Comparison of ENCODE assay signal across 8 cellular contexts in genomic region chr9:136244116-136244775, GRCh38. TPM values are rescaled to one million over a fixed set of nuclear protein-coding genes. Genes with fewer than 3 reads are reported as not detected.
DNase-seq lines count a peak whose midpoint lies in the region; ATAC-seq and TF ChIP-seq lines count a peak whose summit lies in the region.

No MANE protein-coding gene starts in this region.

- WGBS in psoas muscle, 3 donors, result 42 to 53% (median 48%) methylated on average over 9 of the region's 9 CpGs

- H3K36me3 Mint-ChIP-seq in T-cell, result no peaks in the 10 kb centered on the region

- H3K27me3 ChIP-seq in cardiac muscle cell, result no peaks in the 10 kb centered on the region
- no peaks in the 10 kb centered on the region for H3K27me3 ChIP-seq in psoas muscle (ENCODE audit: insufficient read depth in 3 of 3, low read length in 2 of 3)

- H3K4me1 ChIP-seq in cardiac muscle cell (ENCODE audit: low read depth) (peaks cover 15% of the 10 kb centered on the region), psoas muscle (peaks cover 23% of the 10 kb centered on the region)

- TF ChIP-seq CTCF in cardiac muscle cell (IDR thresholded peaks at IDR 0.05; ENCODE audit: low read depth, low read length) (no peak), choroid plexus epithelial cell (conservative IDR thresholded peaks at IDR 0.05; ENCODE audit: low read depth, low read length) (no peak), psoas muscle (IDR thresholded peaks at IDR 0.05) (no peak)

- H3K4me3 Mint-ChIP-seq in T-cell, result peak overlapping the region; percentile 91 to 98 (median 92)

- CTCF ChIA-PET in T-cell (lab: Charles Lee), result no interaction called here

- no peaks in the 10 kb centered on the region for H3K27me3 Mint-ChIP-seq in T-cell

- ATAC-seq in Right ventricle myocardium superior (ENCODE audit: poor library complexity) (no peak), T-cell (replicated peaks in 1 of 4) (peak in 2 of 4 experiments; percentile 25 to 44), psoas muscle (no peak), HG03565 (IDR thresholded peaks at IDR 0.05; ENCODE audit: unreplicated experiment) (no peak)

- no peaks in the 10 kb centered on the region for H3K9me3 Mint-ChIP-seq in T-cell

- peak overlapping the region; percentile 88 to 91 for H3K27ac Mint-ChIP-seq in T-cell

- POLR2A ChIA-PET in T-cell (lab: Charles Lee), result no interaction called here

- H3K9me3 ChIP-seq in cardiac muscle cell (ENCODE audit: low read depth), result no peaks in the 10 kb centered on the region
- no peaks in the 10 kb centered on the region for H3K9me3 ChIP-seq in psoas muscle

- H3K27ac ChIP-seq in cardiac muscle cell, result no peak overlapping the region
- H3K27ac ChIP-seq in psoas muscle, result no peak overlapping the region

- H3K36me3 ChIP-seq in cardiac muscle cell (no peaks in the 10 kb centered on the region), psoas muscle (ENCODE audit: insufficient read depth in 1 of 2, low read depth in 1 of 2) (no peaks in the 10 kb centered on the region)

- H3K4me3 ChIP-seq in cardiac muscle cell, result peak overlapping the region; percentile 64
- H3K4me3 ChIP-seq in choroid plexus epithelial cell (ENCODE audit: low read depth, low read length), result peak overlapping the region; percentile 6
- H3K4me3 ChIP-seq in psoas muscle, result peak overlapping the region; percentile 88

- DNase-seq in cardiac muscle cell (ENCODE audit: low read depth in 1 of 2, low spot score in 1 of 2), result no peak
- no peak for DNase-seq in Right ventricle myocardium superior
- peak in 29 of 34 experiments; percentile 11 to 66 (median 30) for DNase-seq in T-cell
- peak; percentile 16 for DNase-seq in choroid plexus epithelial cell (ENCODE audit: low read depth)
- DNase-seq in psoas muscle, result no peak
- no peak for DNase-seq in HuH-7 (ENCODE audit: low spot score)
- DNase-seq in foreskin melanocyte, result no peak

- intact Hi-C loops in Right ventricle myocardium superior (cut with DNase I) (no loop called here), psoas muscle (cut with DNase I) (no loop called here)

- peaks cover 33 to 52% (median 44%) of the 10 kb centered on the region in 3 donors for H3K4me1 Mint-ChIP-seq in T-cell

RNA-seq across cellular contexts. Expression of gene QSOX2, which starts 1.4 kb away (rescaled TPM):
- 10.5 and 11.5 TPM in 2 replicates for total RNA-seq in cardiac muscle cell
- polyA plus RNA-seq in cardiac muscle cell, result 1.7 TPM in 2 replicates
- 7.7 TPM for total RNA-seq in Right ventricle myocardium superior
- 10 to 100 TPM; 14.1 to 19.4 (median 17.0) TPM for total RNA-seq in T-cell
- total RNA-seq in psoas muscle, result 1 to 10 TPM; 3.8 to 6.7 (median 5.4) TPM
- 1 to 10 TPM; 3.6 to 7.5 (median 5.6) TPM for polyA plus RNA-seq in psoas muscle

RNA-seq across cellular contexts. Expression of gene LHX3, which starts 39.3 kb away (rescaled TPM):
- total RNA-seq in cardiac muscle cell, result not detected in 2 replicates
- polyA plus RNA-seq in cardiac muscle cell, result not detected in 2 replicates
- not detected for total RNA-seq in Right ventricle myocardium superior
- total RNA-seq in T-cell, result under 1 TPM in 2 of 5 donors, not detected in 3; 0.13 to 0.42 TPM
- not detected for total RNA-seq in psoas muscle
- not detected for polyA plus RNA-seq in psoas muscle

RNA-seq across cellular contexts. Expression of gene CCDC187, which starts 59.6 kb away (rescaled TPM):
- 0.56 and 1.3 TPM in 2 replicates for total RNA-seq in cardiac muscle cell
- 0.13 and 0.16 TPM in 2 replicates for polyA plus RNA-seq in cardiac muscle cell
- not detected for total RNA-seq in Right ventricle myocardium superior
- under 1 TPM in 4 of 5 donors, not detected in 1; 0.07 to 0.20 (median 0.09) TPM for total RNA-seq in T-cell
- total RNA-seq in psoas muscle, result not detected
- polyA plus RNA-seq in psoas muscle, result not detected

Comparison
In these comparisons a context has a peak if more than half of its experiments do, and no peak if none do; other contexts are left out.
1. DNase-seq: peak in T-cell (29 of 34) and choroid plexus epithelial cell (single experiment); none in cardiac muscle cell (0 of 2), Right ventricle myocardium superior (single experiment), psoas muscle (0 of 2), HuH-7 (single experiment) and foreskin melanocyte (single experiment).
2. H3K4me3 ChIP-seq: peak in every context shown above with its lines; median percentile 88 in psoas muscle; 64 in cardiac muscle cell; 6 in choroid plexus epithelial cell.